9 cellular contexts compared by ENCODE assay signal in the genomic region with DNA sequence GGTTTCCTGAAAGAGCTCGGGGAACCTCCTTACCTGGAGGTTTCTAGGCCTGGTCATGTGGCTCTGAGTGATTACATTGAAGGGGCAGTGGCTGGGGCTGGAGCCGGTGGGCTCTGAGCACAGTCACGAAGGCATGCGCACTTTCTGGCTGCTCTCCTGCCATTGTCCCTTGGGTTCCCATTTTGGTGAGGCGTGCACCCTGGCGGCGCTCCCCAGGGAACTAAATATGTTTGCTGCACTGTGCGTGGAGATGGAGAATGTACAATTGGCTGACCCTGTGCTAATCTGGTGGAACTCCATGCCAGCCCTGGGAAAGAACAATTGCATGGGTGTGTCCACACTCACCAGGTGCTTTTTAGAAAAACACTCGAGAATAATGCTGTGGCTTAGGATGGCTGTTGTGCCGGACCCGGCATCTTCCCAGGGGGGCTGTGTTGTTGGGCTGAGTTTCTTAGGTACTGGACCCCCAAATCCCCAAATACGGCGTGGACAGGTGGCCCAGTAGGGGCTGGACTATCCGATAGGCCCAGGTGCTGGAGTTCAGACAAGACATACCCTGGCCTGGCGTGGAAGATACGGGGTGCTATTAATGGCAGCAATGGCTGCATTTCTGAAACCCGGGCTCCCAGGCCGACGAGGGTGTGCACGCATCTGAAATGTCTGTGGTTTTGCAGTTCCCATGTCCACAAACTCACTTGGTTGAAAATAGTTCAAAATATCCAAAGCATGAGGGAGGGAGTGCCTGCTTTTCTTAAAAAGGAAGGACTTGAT.
DNase-seq lines count a peak whose midpoint lies in the region; ATAC-seq and TF ChIP-seq lines count a peak whose summit lies in the region.
"Had no signal": no experiment of that assay in that cellular context is flagged by ENCODE, and none has a peak within 500 bp of the region (broad histone marks: within the 10 kb centered on the region; RNA-seq: fewer than 3 reads in every experiment).

No MANE protein-coding gene starts in this region.

- intact Hi-C loops in activated naive CD4-positive, alpha-beta T cell treated with anti-CD3 and anti-CD28 coated beads for 36 hours (cut with micrococcal nuclease), result loop anchor here (5.0 kb wide), 1 partner anchor 89 kb away; no protein-coding TSS in a partner anchor
- intact Hi-C loops in ascending aorta (cut with DNase I), result no loop called here
- intact Hi-C loops in lower lobe of right lung (cut with DNase I), result no loop called here

- no peaks in the 10 kb centered on the region for H3K27me3 ChIP-seq in ascending aorta
- no peaks in the 10 kb centered on the region for H3K27me3 ChIP-seq in lower lobe of right lung (ENCODE audit: low read depth)

- CTCF ChIA-PET in activated naive CD4-positive, alpha-beta T cell treated with anti-CD3 and anti-CD28 coated beads for 36 hours (lab: Charles Lee), result interaction anchor here (1.4 kb wide), 1 partner anchor 29 kb away, joined by 4 read pairs; no protein-coding TSS in a partner anchor
- CTCF ChIA-PET in HEK293T (lab: Yijun Ruan, JAX), result interaction anchor here (1.1 kb wide), 1 partner anchor 12 kb away, joined by 3 read pairs; no protein-coding TSS in a partner anchor

- H3K4me3 ChIP-seq in ascending aorta, result peak overlapping the region in 1 of 2 donors; percentile 80
- peak overlapping the region; percentile 78 for H3K4me3 ChIP-seq in lower lobe of right lung

- H3K9me3 ChIP-seq in ascending aorta (no peaks in the 10 kb centered on the region), lower lobe of right lung (no peaks in the 10 kb centered on the region)

- no peaks in the 10 kb centered on the region for H3K9me3 Mint-ChIP-seq in activated naive CD4-positive, alpha-beta T cell treated with anti-CD3 and anti-CD28 coated beads for 36 hours
- H3K9me3 Mint-ChIP-seq in activated naive CD4-positive, alpha-beta T cell treated with anti-CD3 and anti-CD28 coated beads, Interleukin-2, amount 50 U/mL, for 72 hours, result no peaks in the 10 kb centered on the region
- no peaks in the 10 kb centered on the region for H3K9me3 Mint-ChIP-seq in type B pancreatic cell

- peaks cover 61% of the 10 kb centered on the region for H3K4me1 Mint-ChIP-seq in activated naive CD4-positive, alpha-beta T cell treated with anti-CD3 and anti-CD28 coated beads for 36 hours (ENCODE audit: low read depth)
- peaks cover 58% of the 10 kb centered on the region for H3K4me1 Mint-ChIP-seq in type B pancreatic cell (ENCODE audit: unreplicated experiment)

- no peak overlapping the region for H3K27ac Mint-ChIP-seq in activated naive CD4-positive, alpha-beta T cell treated with anti-CD3 and anti-CD28 coated beads for 36 hours
- no peak overlapping the region for H3K27ac Mint-ChIP-seq in activated naive CD4-positive, alpha-beta T cell treated with anti-CD3 and anti-CD28 coated beads, Interleukin-2, amount 50 U/mL, for 72 hours
- peak overlapping the region; percentile 75 for H3K27ac Mint-ChIP-seq in type B pancreatic cell

- no peaks in the 10 kb centered on the region for H3K36me3 ChIP-seq in ascending aorta
- no peaks in the 10 kb centered on the region for H3K36me3 ChIP-seq in lower lobe of right lung

- no peaks in the 10 kb centered on the region for H3K27me3 Mint-ChIP-seq in activated naive CD4-positive, alpha-beta T cell treated with anti-CD3 and anti-CD28 coated beads for 36 hours (ENCODE audit: low read depth)
- H3K27me3 Mint-ChIP-seq in type B pancreatic cell, result no peaks in the 10 kb centered on the region

- H3K4me1 ChIP-seq in ascending aorta (peaks cover 23 to 46% of the 10 kb centered on the region in 2 donors), lower lobe of right lung (peaks cover 63% of the 10 kb centered on the region)

- POLR2A ChIA-PET in HEK293T (lab: Yijun Ruan, JAX), result no interaction called here

- peak overlapping the region; percentile 92 for H3K27ac ChIP-seq in ascending aorta
- peak overlapping the region; percentile 83 for H3K27ac ChIP-seq in lower lobe of right lung

- peaks cover 2% of the 10 kb centered on the region for H3K36me3 Mint-ChIP-seq in activated naive CD4-positive, alpha-beta T cell treated with anti-CD3 and anti-CD28 coated beads for 36 hours (ENCODE audit: low read depth)
- H3K36me3 Mint-ChIP-seq in activated naive CD4-positive, alpha-beta T cell treated with anti-CD3 and anti-CD28 coated beads, Interleukin-2, amount 50 U/mL, for 72 hours, result peaks cover 0 to 18% of the 10 kb centered on the region in 2 donors
- H3K36me3 Mint-ChIP-seq in type B pancreatic cell, result peaks cover 4% of the 10 kb centered on the region

- no peak for DNase-seq in activated naive CD4-positive, alpha-beta T cell treated with anti-CD3 and anti-CD28 coated beads for 36 hours
- no peak for DNase-seq in activated naive CD4-positive, alpha-beta T cell treated with anti-CD3 and anti-CD28 coated beads, Interleukin-2, amount 50 U/mL, for 72 hours (ENCODE audit: low spot score in 2 of 2)
- DNase-seq in ascending aorta (ENCODE audit: low spot score in 2 of 2) (no peak), lower lobe of right lung (peak; percentile 47), type B pancreatic cell (ENCODE audit: extremely low spot score, unreplicated experiment) (no peak), HEK293T (ENCODE audit: extremely low spot score) (no peak)
- DNase-seq in activated CD4-positive, alpha-beta T cell treated with anti-CD3 and anti-CD28 coated beads, Interleukin-2, amount 50 U/mL, for 4 hours, result no peak
- DNase-seq: NCI-H774 had no signal

- TF ChIP-seq CTCF in ascending aorta (IDR thresholded peaks at IDR 0.05) (no peak), lower lobe of right lung (IDR thresholded peaks at IDR 0.05) (no peak), type B pancreatic cell (conservative IDR thresholded peaks at IDR 0.05) (no peak)

- ATAC-seq in activated naive CD4-positive, alpha-beta T cell treated with anti-CD3 and anti-CD28 coated beads, Interleukin-2, amount 50 U/mL, for 72 hours, result no peak
- ATAC-seq in lower lobe of right lung (no peak), GM18511 (IDR thresholded peaks at IDR 0.05; ENCODE audit: unreplicated experiment) (no peak)

- peak overlapping the region; percentile 67 for H3K4me3 Mint-ChIP-seq in activated naive CD4-positive, alpha-beta T cell treated with anti-CD3 and anti-CD28 coated beads for 36 hours
- peak overlapping the region; percentile 84 for H3K4me3 Mint-ChIP-seq in type B pancreatic cell

TF ChIP-seq in HEK293T, 16 proteins besides CTCF, POLR2A, EP300 and RAD21:
- no peak for TF ChIP-seq FOXK2 (IDR thresholded peaks at IDR 0.05)
- TF ChIP-seq ELF4 (IDR thresholded peaks at IDR 0.05), result no peak
- TF ChIP-seq LEF1 (IDR thresholded peaks at IDR 0.05; ENCODE audit: borderline replicate concordance), result no peak
- no peak for TF ChIP-seq SUZ12 (IDR thresholded peaks at IDR 0.05)
- no peak for TF ChIP-seq SP1 (IDR thresholded peaks at IDR 0.05)
- TF ChIP-seq FOXA1 (IDR thresholded peaks at IDR 0.05), result no peak
- no peak for TF ChIP-seq L3MBTL2 (conservative IDR thresholded peaks at IDR 0.05)
- no peak for TF ChIP-seq CTBP1 (IDR thresholded peaks at IDR 0.05; ENCODE audit: borderline replicate concordance)
- no peak for TF ChIP-seq ARNT (IDR thresholded peaks at IDR 0.05)
- no peak for TF ChIP-seq FOXM1 (IDR thresholded peaks at IDR 0.05; ENCODE audit: borderline replicate concordance)
- no peak for TF ChIP-seq TARDBP (IDR thresholded peaks at IDR 0.05)
- TF ChIP-seq, protein P1, sequence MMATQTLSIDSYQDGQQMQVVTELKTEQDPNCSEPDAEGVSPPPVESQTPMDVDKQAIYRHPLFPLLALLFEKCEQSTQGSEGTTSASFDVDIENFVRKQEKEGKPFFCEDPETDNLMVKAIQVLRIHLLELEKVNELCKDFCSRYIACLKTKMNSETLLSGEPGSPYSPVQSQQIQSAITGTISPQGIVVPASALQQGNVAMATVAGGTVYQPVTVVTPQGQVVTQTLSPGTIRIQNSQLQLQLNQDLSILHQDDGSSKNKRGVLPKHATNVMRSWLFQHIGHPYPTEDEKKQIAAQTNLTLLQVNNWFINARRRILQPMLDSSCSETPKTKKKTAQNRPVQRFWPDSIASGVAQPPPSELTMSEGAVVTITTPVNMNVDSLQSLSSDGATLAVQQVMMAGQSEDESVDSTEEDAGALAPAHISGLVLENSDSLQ (IDR thresholded peaks at IDR 0.05), result no peak
- no peak for TF ChIP-seq ZNF384 (IDR thresholded peaks at IDR 0.05)
- no peak for TF ChIP-seq BHLHE40 (IDR thresholded peaks at IDR 0.05; ENCODE audit: borderline replicate concordance)
- TF ChIP-seq NFRKB (IDR thresholded peaks at IDR 0.05), result no peak
- TF ChIP-seq HDGF (IDR thresholded peaks at IDR 0.05; ENCODE audit: borderline replicate concordance), result no peak
TF ChIP-seq in HEK293T: peak in this region for 0.
